9 cellular contexts compared by ENCODE assay signal in the genomic region with DNA sequence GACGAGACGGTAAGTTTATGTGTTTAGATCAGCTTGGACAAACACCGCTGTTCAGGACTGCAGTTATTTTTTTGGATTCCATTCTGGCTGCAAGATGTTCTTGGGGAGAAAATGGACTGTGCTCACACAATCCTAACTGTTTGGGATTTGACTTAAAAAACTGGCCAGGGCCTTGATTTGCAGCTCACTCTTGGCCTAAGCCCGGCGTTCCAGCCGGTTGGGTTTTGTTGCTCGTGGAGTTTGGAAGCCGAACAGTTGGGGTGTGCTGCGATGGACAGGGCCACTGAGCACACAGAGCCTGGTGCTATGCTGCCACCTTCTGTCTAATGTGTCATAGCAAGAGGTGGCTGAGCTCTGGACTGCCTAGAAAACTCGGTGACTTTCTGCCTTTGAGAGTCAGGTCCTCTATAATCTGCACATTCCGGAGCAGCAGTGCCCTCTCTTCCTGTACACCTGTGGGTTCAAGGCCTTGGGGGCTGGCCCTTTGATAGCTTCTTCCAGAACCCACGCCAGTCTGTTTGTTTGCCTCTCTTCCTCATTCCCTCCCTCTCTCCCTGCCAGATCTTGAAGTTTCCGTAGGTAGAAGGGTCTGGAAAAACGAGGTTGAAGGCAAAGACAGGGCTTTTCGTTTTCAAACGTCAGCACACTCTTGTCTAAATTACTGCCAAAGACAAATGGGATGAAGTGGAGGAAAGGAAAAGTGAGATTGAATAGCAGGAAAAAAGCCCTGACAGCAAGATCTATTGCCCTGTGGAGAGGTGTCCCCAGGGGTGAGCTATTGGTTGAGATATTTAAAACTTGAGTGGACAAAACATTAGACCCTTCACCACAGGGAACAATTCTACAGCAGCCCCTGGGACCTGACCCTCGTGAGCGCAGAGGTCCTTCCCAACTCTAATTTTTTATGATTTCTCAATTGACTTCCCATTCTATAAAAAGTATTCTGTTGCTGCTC.
DNase-seq lines count a peak whose midpoint lies in the region; ATAC-seq and TF ChIP-seq lines count a peak whose summit lies in the region.
"Had no signal": no experiment of that assay in that cellular context is flagged by ENCODE, and none has a peak within 500 bp of the region (broad histone marks: within the 10 kb centered on the region; RNA-seq: fewer than 3 reads in every experiment).

No MANE protein-coding gene starts in this region.

- H3K4me3 Mint-ChIP-seq in activated T-helper 17 cell treated with anti-CD3 and anti-CD28 coated beads, Interleukin-2, amount 50 U/mL, for 72 hours, result no peak overlapping the region
- H3K4me3 Mint-ChIP-seq: dendritic cell treated with granulocyte-macrophage colony-stimulating factor and Interleukin-4, amounts not matched to agents 40 ng/mL and 50 ng/mL, for 4 days had no signal

- H3K27me3 ChIP-seq in Panc1 (ENCODE audit: control insufficient read depth, insufficient read depth, low read length), result peaks cover 26% of the 10 kb centered on the region
- no peaks in the 10 kb centered on the region for H3K27me3 ChIP-seq in testis

- in situ Hi-C loops in Caki2 (cut with HindIII; ENCODE audit: low pct_unique_long_range_greater_than_20kb, low sequenced_read_pairs) (no loop called here), Panc1 (cut with HindIII; ENCODE audit: low pct_unique_long_range_greater_than_20kb, low sequenced_read_pairs) (no loop called here)

- H3K9me3 ChIP-seq in Panc1 (ENCODE audit: control insufficient read depth, insufficient read depth, low read depth, low read length) (no peaks in the 10 kb centered on the region), testis (no peaks in the 10 kb centered on the region)

- no peaks in the 10 kb centered on the region for H3K36me3 Mint-ChIP-seq in activated T-helper 17 cell treated with anti-CD3 and anti-CD28 coated beads, Interleukin-2, amount 50 U/mL, for 72 hours (ENCODE audit: low read depth)

- WGBS in testis, 2 donors, result 42 to 44% methylated on average over 11 to 18 of the region's 18 CpGs

- CTCF ChIA-PET in Panc1 (lab: Charles Lee), result interaction anchor here (0.6 to 1.5 kb wide), 10 partner anchors 18 to 1070 kb away, joined by 3 to 7 read pairs (median 4); no protein-coding TSS in a partner anchor

- POLR2A ChIA-PET in Panc1 (lab: Charles Lee), result no interaction called here

- DNase-seq in Caki2 (ENCODE audit: low read depth) (peak; percentile 63), HuH-7.5 (ENCODE audit: low spot score) (peak; percentile 61), Panc1 (ENCODE audit: low read depth, low spot score) (peak; percentile 51), foreskin fibroblast (peak; percentile 85 to 94), occipital lobe (lab: John Stamatoyannopoulos, UW) (peak; percentile 70), testis (peak; percentile 90)

- no peaks in the 10 kb centered on the region for H3K27me3 Mint-ChIP-seq in activated T-helper 17 cell treated with anti-CD3 and anti-CD28 coated beads, Interleukin-2, amount 50 U/mL, for 72 hours

- TF ChIP-seq CTCF in Panc1 (IDR thresholded peaks at IDR 0.05), result peak; percentile 91
- TF ChIP-seq CTCF in foreskin fibroblast (IDR thresholded peaks at IDR 0.05; ENCODE audit: low read depth, low read length), result peak; percentile 85
- peak; percentile 66 to 72 (median 70) for TF ChIP-seq CTCF in testis (IDR thresholded peaks at IDR 0.05)

- intact Hi-C loops in Panc1 (cut with micrococcal nuclease; ENCODE audit: unreplicated experiment), result loop anchor here (2.0 to 10.0 kb wide), 4 partner anchors 137 to 908 kb away; no protein-coding TSS in a partner anchor
- intact Hi-C loops in testis (cut with DNase I; ENCODE audit: low total_unique reads), result no loop called here

- no TSS peak for BruUV-seq in Panc1 (replicated peaks; lab: Mats Ljungman, UMichigan)

- H3K27ac Mint-ChIP-seq in activated T-helper 17 cell treated with anti-CD3 and anti-CD28 coated beads, Interleukin-2, amount 50 U/mL, for 72 hours, result no peak overlapping the region
- H3K27ac Mint-ChIP-seq: dendritic cell treated with granulocyte-macrophage colony-stimulating factor and Interleukin-4, amounts not matched to agents 40 ng/mL and 50 ng/mL, for 4 days had no signal

- peaks cover 11% of the 10 kb centered on the region for H3K4me1 ChIP-seq in Panc1 (ENCODE audit: control insufficient read depth, insufficient read depth, low read length)
- H3K4me1 ChIP-seq in testis, result no peaks in the 10 kb centered on the region

- ATAC-seq in GM21367 (IDR thresholded peaks at IDR 0.05; ENCODE audit: unreplicated experiment) (peak; percentile 86), Panc1 (peak; percentile 100)
- peak; percentile 89 for ATAC-seq in activated T-helper 17 cell treated with anti-CD3 and anti-CD28 coated beads, Interleukin-2, amount 50 U/mL, for 72 hours (replicated peaks)

- H3K36me3 ChIP-seq in Panc1 (ENCODE audit: control insufficient read depth, insufficient read depth, low read length) (no peaks in the 10 kb centered on the region), testis (ENCODE audit: low read depth, missing control alignments) (no peaks in the 10 kb centered on the region)

- H3K4me3 ChIP-seq in Panc1 (ENCODE audit: low read depth in 2 of 2, low read length in 2 of 2) (no peak overlapping the region), foreskin fibroblast (ENCODE audit: low read depth in 1 of 2, low read length in 2 of 2) (no peak overlapping the region), testis (no peak overlapping the region)

- no peak overlapping the region for H3K27ac ChIP-seq in Panc1 (ENCODE audit: low read length)
- H3K27ac ChIP-seq in testis, result peak overlapping the region in 1 of 2 donors; percentile 19

- no peaks in the 10 kb centered on the region for H3K9me3 Mint-ChIP-seq in activated T-helper 17 cell treated with anti-CD3 and anti-CD28 coated beads, Interleukin-2, amount 50 U/mL, for 72 hours
- H3K9me3 Mint-ChIP-seq: dendritic cell treated with granulocyte-macrophage colony-stimulating factor and Interleukin-4, amounts not matched to agents 40 ng/mL and 50 ng/mL, for 4 days had no signal

- H3K4me1 Mint-ChIP-seq in activated T-helper 17 cell treated with anti-CD3 and anti-CD28 coated beads, Interleukin-2, amount 50 U/mL, for 72 hours, result peaks cover 9% of the 10 kb centered on the region

- no peak for TF ChIP-seq POLR2A in testis (IDR thresholded peaks at IDR 0.05)
